12 cellular contexts compared by ENCODE assay signal in genomic region chr15:74891469-74891868, GRCh38. TPM values are rescaled to one million over a fixed set of nuclear protein-coding genes. Genes with fewer than 3 reads are reported as not detected.
DNase-seq lines count a peak whose midpoint lies in the region; ATAC-seq and TF ChIP-seq lines count a peak whose summit lies in the region.
"Had no signal": no experiment of that assay in that cellular context is flagged by ENCODE, and none has a peak within 500 bp of the region (broad histone marks: within the 10 kb centered on the region; RNA-seq: fewer than 3 reads in every experiment).

No MANE protein-coding gene starts in this region.

- H3K27ac Mint-ChIP-seq in mesothelial cell of epicardium, result no peak overlapping the region

- H3K27ac ChIP-seq in adrenal gland, result peak overlapping the region in 3 of 5 donors; percentile 7 to 84 (median 42)
- H3K27ac ChIP-seq in upper lobe of left lung, result no peak overlapping the region
- H3K27ac ChIP-seq: foreskin keratinocyte had no signal

- intact Hi-C loops in Right ventricle myocardium superior (cut with DNase I), result loop anchor here (10.0 kb wide), 1 partner anchor 117 kb away; no protein-coding TSS in a partner anchor
- intact Hi-C loops in cardiac septum (cut with DNase I), result no loop called here
- intact Hi-C loops in adrenal gland (cut with DNase I), result loop anchor here in 1 of 2 donors (10.0 kb wide), 1 partner anchor 47 kb away; the partner anchor contains the start of gene ULK3

- TF ChIP-seq POLR2A in adrenal gland (IDR thresholded peaks at IDR 0.05), result no peak
- TF ChIP-seq POLR2A in upper lobe of left lung (IDR thresholded peaks at IDR 0.05), result no peak

- H3K4me1 Mint-ChIP-seq in mesothelial cell of epicardium, result peaks cover 17% of the 10 kb centered on the region

- TF ChIP-seq CTCF in adrenal gland (IDR thresholded peaks at IDR 0.05), result no peak
- TF ChIP-seq CTCF in mesothelial cell of epicardium (IDR thresholded peaks at IDR 0.05; ENCODE audit: unreplicated experiment), result no peak
- no peak for TF ChIP-seq CTCF in upper lobe of left lung (IDR thresholded peaks at IDR 0.05)

- H3K4me3 ChIP-seq in adrenal gland (no peak overlapping the region), HAP-1 (no peak overlapping the region), upper lobe of left lung (no peak overlapping the region)
- H3K4me3 ChIP-seq: tibial artery had no signal

- peaks cover 0 to 25% of the 10 kb centered on the region in 2 donors for H3K36me3 ChIP-seq in adrenal gland (replicated peaks in 1 of 2)
- peaks cover 49% of the 10 kb centered on the region for H3K36me3 ChIP-seq in HAP-1 (replicated peaks)
- H3K36me3 ChIP-seq in upper lobe of left lung, result peaks cover 0 to 26% (median 8%) of the 10 kb centered on the region in 4 donors

- H3K4me1 ChIP-seq in adrenal gland (replicated peaks in 1 of 2) (peaks cover 29 to 34% of the 10 kb centered on the region in 2 donors), HAP-1 (peaks cover 16% of the 10 kb centered on the region), upper lobe of left lung (peaks cover 11 to 24% (median 21%) of the 10 kb centered on the region in 4 donors)
- H3K4me1 ChIP-seq: BE2C had no signal

- peak; percentile 40 for ATAC-seq in Right ventricle myocardium superior (ENCODE audit: poor library complexity)
- no peak for ATAC-seq in upper lobe of left lung (ENCODE audit: low FRiP score in 2 of 2)
- no peak for ATAC-seq in GM18873 (IDR thresholded peaks at IDR 0.05; ENCODE audit: low FRiP score, unreplicated experiment)
- no peak for ATAC-seq in HG03354 (IDR thresholded peaks at IDR 0.05; ENCODE audit: poor library complexity, severe bottlenecking, unreplicated experiment)
- ATAC-seq: foreskin keratinocyte had no signal

- peaks cover 20% of the 10 kb centered on the region for H3K36me3 Mint-ChIP-seq in mesothelial cell of epicardium

- H3K27me3 ChIP-seq in adrenal gland, result no peaks in the 10 kb centered on the region
- H3K27me3 ChIP-seq in HAP-1 (ENCODE audit: low read depth), result no peaks in the 10 kb centered on the region
- no peaks in the 10 kb centered on the region for H3K27me3 ChIP-seq in upper lobe of left lung
- H3K27me3 ChIP-seq: BE2C, foreskin keratinocyte, tibial artery had no signal

- no peaks in the 10 kb centered on the region for H3K27me3 Mint-ChIP-seq in mesothelial cell of epicardium (ENCODE audit: low read depth)

- TF ChIP-seq EP300 in upper lobe of left lung (IDR thresholded peaks at IDR 0.05), result no peak

- peak overlapping the region; percentile 24 for H3K4me3 Mint-ChIP-seq in mesothelial cell of epicardium

- in situ Hi-C loops in HAP-1 (cut with MboI; ENCODE audit: low sequenced_read_pairs), result loop anchor here (5.0 kb wide), 1 partner anchor 51 kb away; no protein-coding TSS in a partner anchor

- 51 to 62% (median 55%) methylated on average over 2 to 3 of the region's 3 CpGs for WGBS in adrenal gland, 4 donors
- WGBS in upper lobe of left lung, 2 donors, result 97 to 100% methylated on average over 3 of the region's 3 CpGs

- H3K9me3 ChIP-seq in adrenal gland (replicated peaks in 1 of 3) (no peaks in the 10 kb centered on the region), HAP-1 (no peaks in the 10 kb centered on the region), upper lobe of left lung (no peaks in the 10 kb centered on the region)
- H3K9me3 ChIP-seq: BE2C, tibial artery had no signal

- DNase-seq in Right ventricle myocardium superior, result peak; percentile 30
- DNase-seq in cardiac septum (ENCODE audit: low spot score), result no peak
- peak in 5 of 7 donors; percentile 42 to 69 (median 53) for DNase-seq in adrenal gland
- no peak for DNase-seq in mesothelial cell of epicardium (ENCODE audit: low spot score in 2 of 2, unreplicated experiment in 2 of 2)
- DNase-seq in HAP-1 (ENCODE audit: low spot score in 2 of 2), result no peak
- DNase-seq in upper lobe of left lung, result no peak
- DNase-seq: BE2C, foreskin keratinocyte, NCI-H2029 treated with DMSO at 0.1 percent for 48 hours, tibial artery had no signal

- no peaks in the 10 kb centered on the region for H3K9me3 Mint-ChIP-seq in mesothelial cell of epicardium

RNA-seq across cellular contexts. Expression of gene MPI, which starts 1.6 kb away (rescaled TPM):
- total RNA-seq in Right ventricle myocardium superior (53.2 TPM), cardiac septum (44.5 TPM), adrenal gland (100 to 1,000 TPM in 5 of 8 donors, 10 to 100 TPM in 3; 68.7 to 218 (median 125) TPM), mesothelial cell of epicardium (42.0 to 46.4 TPM (median 43.3 TPM) in 3 replicates), upper lobe of left lung (10 to 100 TPM; 21.0 to 40.6 (median 30.2) TPM)
- polyA plus RNA-seq in adrenal gland, result 100 to 1,000 TPM in 1 of 3 donors, 10 to 100 TPM in 2; 26.2 to 123 (median 37.9) TPM

RNA-seq across cellular contexts. Expression of gene FAM219B, which starts 15.2 kb away (rescaled TPM):
- total RNA-seq in Right ventricle myocardium superior (115 TPM), cardiac septum (62.5 TPM), adrenal gland (100 to 1,000 TPM in 1 of 8 donors, 10 to 100 TPM in 7; 44.0 to 111 (median 78.0) TPM), mesothelial cell of epicardium (73.5 to 91.3 TPM (median 74.1 TPM) in 3 replicates), upper lobe of left lung (100 to 1,000 TPM in 1 of 6 donors, 10 to 100 TPM in 5; 49.3 to 122 (median 71.5) TPM)
- 10 to 100 TPM; 45.0 to 54.5 (median 51.4) TPM for polyA plus RNA-seq in adrenal gland

RNA-seq across cellular contexts. Expression of gene SCAMP2, which starts 18.3 kb away (rescaled TPM):
- total RNA-seq in Right ventricle myocardium superior (38.8 TPM), cardiac septum (33.3 TPM), adrenal gland (100 to 1,000 TPM in 5 of 8 donors, 10 to 100 TPM in 3; 79.1 to 185 (median 104) TPM), mesothelial cell of epicardium (45.6 to 48.4 TPM (median 48.3 TPM) in 3 replicates), upper lobe of left lung (100 to 1,000 TPM in 5 of 6 donors, 10 to 100 TPM in 1; 82.8 to 155 (median 130) TPM)
- polyA plus RNA-seq in adrenal gland, result 100 to 1,000 TPM in 1 of 3 donors, 10 to 100 TPM in 2; 45.0 to 109 (median 61.9) TPM

RNA-seq across cellular contexts. Expression of gene COX5A, which starts 46.4 kb away (rescaled TPM):
- total RNA-seq in Right ventricle myocardium superior, result 1,582 TPM
- 804 TPM for total RNA-seq in cardiac septum
- 100 to 1,000 TPM; 107 to 330 (median 153) TPM for total RNA-seq in adrenal gland
- polyA plus RNA-seq in adrenal gland, result 100 to 1,000 TPM in 2 of 3 donors, 10 to 100 TPM in 1; 85.5 to 244 (median 190) TPM
- 126 to 133 TPM (median 128 TPM) in 3 replicates for total RNA-seq in mesothelial cell of epicardium
- 100 to 1,000 TPM in 2 of 6 donors, 10 to 100 TPM in 4; 50.9 to 168 (median 93.0) TPM for total RNA-seq in upper lobe of left lung

RNA-seq across cellular contexts. Expression of gene ULK3, which starts 48.5 kb away (rescaled TPM):
- total RNA-seq in Right ventricle myocardium superior, result 35.8 TPM
- total RNA-seq in cardiac septum, result 25.6 TPM
- total RNA-seq in adrenal gland, result 10 to 100 TPM; 30.1 to 83.6 (median 52.5) TPM
- 100 to 1,000 TPM in 2 of 3 donors, 10 to 100 TPM in 1; 21.7 to 126 (median 124) TPM for polyA plus RNA-seq in adrenal gland
- 30.9 to 34.8 TPM (median 32.6 TPM) in 3 replicates for total RNA-seq in mesothelial cell of epicardium
- 100 to 1,000 TPM in 1 of 6 donors, 10 to 100 TPM in 5; 40.6 to 158 (median 65.0) TPM for total RNA-seq in upper lobe of left lung

Comparison
In these comparisons a context has a peak if more than half of its experiments do, and no peak if none do; other contexts are left out.
1. DNase-seq: peak in Right ventricle myocardium superior (single experiment) and adrenal gland (5 of 7); none in cardiac septum (single experiment), mesothelial cell of epicardium (0 of 2), HAP-1 (0 of 2) and upper lobe of left lung (0 of 2).
2. H3K27ac ChIP-seq: peak in adrenal gland (3 of 5); none in upper lobe of left lung (0 of 4).